2 cellular contexts compared by ENCODE assay signal in the genomic region with DNA sequence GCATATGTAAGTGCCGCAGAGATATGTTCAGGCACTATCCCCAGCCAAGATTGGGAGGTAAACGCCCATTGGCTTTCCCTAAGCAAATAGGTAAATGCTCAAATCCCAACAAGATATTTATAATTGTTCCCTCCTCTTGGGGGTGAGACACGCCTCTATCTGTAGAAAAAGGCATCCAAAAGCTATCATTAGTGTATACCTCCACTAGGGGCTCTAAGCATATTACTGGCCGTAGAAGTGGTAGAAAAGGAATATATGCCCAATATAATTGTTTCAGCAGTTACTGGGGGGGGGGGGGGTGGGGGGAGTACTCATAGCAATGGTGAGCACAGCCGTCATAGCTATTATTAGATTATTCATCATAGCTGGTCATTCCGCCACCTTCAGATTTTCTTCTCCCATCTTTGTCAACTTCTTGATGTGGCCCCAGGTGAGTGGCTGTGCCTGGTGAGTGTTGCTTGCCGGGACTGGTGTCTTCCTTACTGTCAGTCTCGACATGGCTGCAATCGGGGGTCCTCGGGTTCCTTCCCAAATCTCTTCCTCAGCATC.
TF ChIP-seq lines count a peak whose summit lies in the region.

No MANE protein-coding gene starts in this region.

TF ChIP-seq in HCT116, 20 proteins besides CTCF, POLR2A, EP300 and RAD21:
- TF ChIP-seq, protein P1, sequence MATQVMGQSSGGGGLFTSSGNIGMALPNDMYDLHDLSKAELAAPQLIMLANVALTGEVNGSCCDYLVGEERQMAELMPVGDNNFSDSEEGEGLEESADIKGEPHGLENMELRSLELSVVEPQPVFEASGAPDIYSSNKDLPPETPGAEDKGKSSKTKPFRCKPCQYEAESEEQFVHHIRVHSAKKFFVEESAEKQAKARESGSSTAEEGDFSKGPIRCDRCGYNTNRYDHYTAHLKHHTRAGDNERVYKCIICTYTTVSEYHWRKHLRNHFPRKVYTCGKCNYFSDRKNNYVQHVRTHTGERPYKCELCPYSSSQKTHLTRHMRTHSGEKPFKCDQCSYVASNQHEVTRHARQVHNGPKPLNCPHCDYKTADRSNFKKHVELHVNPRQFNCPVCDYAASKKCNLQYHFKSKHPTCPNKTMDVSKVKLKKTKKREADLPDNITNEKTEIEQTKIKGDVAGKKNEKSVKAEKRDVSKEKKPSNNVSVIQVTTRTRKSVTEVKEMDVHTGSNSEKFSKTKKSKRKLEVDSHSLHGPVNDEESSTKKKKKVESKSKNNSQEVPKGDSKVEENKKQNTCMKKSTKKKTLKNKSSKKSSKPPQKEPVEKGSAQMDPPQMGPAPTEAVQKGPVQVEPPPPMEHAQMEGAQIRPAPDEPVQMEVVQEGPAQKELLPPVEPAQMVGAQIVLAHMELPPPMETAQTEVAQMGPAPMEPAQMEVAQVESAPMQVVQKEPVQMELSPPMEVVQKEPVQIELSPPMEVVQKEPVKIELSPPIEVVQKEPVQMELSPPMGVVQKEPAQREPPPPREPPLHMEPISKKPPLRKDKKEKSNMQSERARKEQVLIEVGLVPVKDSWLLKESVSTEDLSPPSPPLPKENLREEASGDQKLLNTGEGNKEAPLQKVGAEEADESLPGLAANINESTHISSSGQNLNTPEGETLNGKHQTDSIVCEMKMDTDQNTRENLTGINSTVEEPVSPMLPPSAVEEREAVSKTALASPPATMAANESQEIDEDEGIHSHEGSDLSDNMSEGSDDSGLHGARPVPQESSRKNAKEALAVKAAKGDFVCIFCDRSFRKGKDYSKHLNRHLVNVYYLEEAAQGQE (IDR thresholded peaks at IDR 0.05; ENCODE audit: low read depth), result no peak
- no peak for TF ChIP-seq POLR2AphosphoS5 (IDR thresholded peaks at IDR 0.05; ENCODE audit: low read depth, low read length)
- TF ChIP-seq CEBPB (IDR thresholded peaks at IDR 0.05; ENCODE audit: low read depth), result no peak
- TF ChIP-seq YY1 (IDR thresholded peaks at IDR 0.05; ENCODE audit: extremely low read depth, insufficient replicate concordance, low read depth, low read length), result no peak
- TF ChIP-seq, protein P2, sequence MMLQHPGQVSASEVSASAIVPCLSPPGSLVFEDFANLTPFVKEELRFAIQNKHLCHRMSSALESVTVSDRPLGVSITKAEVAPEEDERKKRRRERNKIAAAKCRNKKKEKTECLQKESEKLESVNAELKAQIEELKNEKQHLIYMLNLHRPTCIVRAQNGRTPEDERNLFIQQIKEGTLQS (IDR thresholded peaks at IDR 0.05), result no peak
- TF ChIP-seq FOSL1 (IDR thresholded peaks at IDR 0.05; ENCODE audit: low read depth), result no peak
- TF ChIP-seq ZFX (IDR thresholded peaks at IDR 0.05), result no peak
- TF ChIP-seq CBX3 (IDR thresholded peaks at IDR 0.05; ENCODE audit: low read depth), result no peak
- no peak for TF ChIP-seq ZNF274 (IDR thresholded peaks at IDR 0.05; ENCODE audit: low read depth, low read length)
- TF ChIP-seq, protein P3, sequence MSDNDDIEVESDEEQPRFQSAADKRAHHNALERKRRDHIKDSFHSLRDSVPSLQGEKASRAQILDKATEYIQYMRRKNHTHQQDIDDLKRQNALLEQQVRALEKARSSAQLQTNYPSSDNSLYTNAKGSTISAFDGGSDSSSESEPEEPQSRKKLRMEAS (IDR thresholded peaks at IDR 0.05), result no peak
- TF ChIP-seq SRF (IDR thresholded peaks at IDR 0.05; ENCODE audit: low read depth), result no peak
- TF ChIP-seq SP1 (IDR thresholded peaks at IDR 0.05; ENCODE audit: low read depth), result no peak
- no peak for TF ChIP-seq JUND (IDR thresholded peaks at IDR 0.05)
- no peak for TF ChIP-seq EZH2phosphoT487 (IDR thresholded peaks at IDR 0.05; ENCODE audit: borderline replicate concordance)
- TF ChIP-seq EGR1 (IDR thresholded peaks at IDR 0.05; ENCODE audit: low read depth), result no peak

TF ChIP-seq in GM12878, 131 proteins besides CTCF, POLR2A, EP300 and RAD21:
- TF ChIP-seq SPI1 (IDR thresholded peaks at IDR 0.05; ENCODE audit: borderline replicate concordance, insufficient read depth, low read depth, low read length) (no peak), CREB1 (IDR thresholded peaks at IDR 0.05; ENCODE audit: low read depth) (no peak), NR2C2 (IDR thresholded peaks at IDR 0.05; ENCODE audit: borderline replicate concordance, control insufficient read depth, insufficient read length, low read depth) (no peak), HDAC2 (IDR thresholded peaks at IDR 0.05) (no peak), FOS (IDR thresholded peaks at IDR 0.05; ENCODE audit: borderline replicate concordance, extremely low read depth, insufficient read length) (no peak), ZNF217 (IDR thresholded peaks at IDR 0.05) (no peak), MYC (IDR thresholded peaks at IDR 0.05; ENCODE audit: insufficient read depth, insufficient read length, insufficient replicate concordance, low read length, severe bottlenecking) (no peak), YY1 (IDR thresholded peaks at IDR 0.05; ENCODE audit: low read depth, low read length) (no peak)
- TF ChIP-seq, protein P4, sequence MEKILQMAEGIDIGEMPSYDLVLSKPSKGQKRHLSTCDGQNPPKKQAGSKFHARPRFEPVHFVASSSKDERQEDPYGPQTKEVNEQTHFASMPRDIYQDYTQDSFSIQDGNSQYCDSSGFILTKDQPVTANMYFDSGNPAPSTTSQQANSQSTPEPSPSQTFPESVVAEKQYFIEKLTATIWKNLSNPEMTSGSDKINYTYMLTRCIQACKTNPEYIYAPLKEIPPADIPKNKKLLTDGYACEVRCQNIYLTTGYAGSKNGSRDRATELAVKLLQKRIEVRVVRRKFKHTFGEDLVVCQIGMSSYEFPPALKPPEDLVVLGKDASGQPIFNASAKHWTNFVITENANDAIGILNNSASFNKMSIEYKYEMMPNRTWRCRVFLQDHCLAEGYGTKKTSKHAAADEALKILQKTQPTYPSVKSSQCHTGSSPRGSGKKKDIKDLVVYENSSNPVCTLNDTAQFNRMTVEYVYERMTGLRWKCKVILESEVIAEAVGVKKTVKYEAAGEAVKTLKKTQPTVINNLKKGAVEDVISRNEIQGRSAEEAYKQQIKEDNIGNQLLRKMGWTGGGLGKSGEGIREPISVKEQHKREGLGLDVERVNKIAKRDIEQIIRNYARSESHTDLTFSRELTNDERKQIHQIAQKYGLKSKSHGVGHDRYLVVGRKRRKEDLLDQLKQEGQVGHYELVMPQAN (conservative IDR thresholded peaks at IDR 0.05), result no peak
